Comparison of ENCODE assay signal across 8 cellular contexts in genomic region chr19:17266975-17267788, GRCh38. TPM values are rescaled to one million over a fixed set of nuclear protein-coding genes. Genes with fewer than 3 reads are reported as not detected.
DNase-seq lines count a peak whose midpoint lies in the region; ATAC-seq and TF ChIP-seq lines count a peak whose summit lies in the region.

TSS of gene BABAM1 (plus strand) at chr19:17267443. CDS start at chr19:17268807, 1,364 bp downstream.

- POLR2A ChIA-PET in GM10248 (lab: Yijun Ruan, JAX): interaction anchor here (0.6 to 1.4 kb wide), 7 partner anchors 9 to 683 kb away, joined by 3 to 11 read pairs (median 4); partner anchors contain the start of genes DDA1 and USE1

- H3K27ac ChIP-seq in testis: peak within 1 kb of the TSS; percentile 61 to 80

- peak; percentile 98 for DNase-seq in GM10248 (ENCODE audit: extremely low spot score)
- DNase-seq in NCI-H1105 (lab: John Stamatoyannopoulos, UW): peak; percentile 97
- peak; percentile 99 for DNase-seq in SKM-1 treated with dmso at 0.1 percent for 144 hours (lab: John Stamatoyannopoulos, UW; ENCODE audit: unreplicated experiment)
- DNase-seq in glomerular visceral epithelial cell (ENCODE audit: extremely low spot score): peak; percentile 99
- DNase-seq in omental fat pad (ENCODE audit: low spot score): peak; percentile 92
- peak; percentile 99 for DNase-seq in testis

- TF ChIP-seq POLR2A in testis (IDR thresholded peaks at IDR 0.05): no peak

- peak within 1 kb of the TSS; percentile 70 to 84 for H3K4me3 ChIP-seq in testis

- TF ChIP-seq CTCF in GM10248 (IDR thresholded peaks at IDR 0.05; ENCODE audit: control extremely low read depth, extremely low read depth, low read depth, missing control alignments) (no peak), omental fat pad (IDR thresholded peaks at IDR 0.05) (peak in 1 of 3 donors; percentile 31), testis (IDR thresholded peaks at IDR 0.05) (no peak)

- peaks cover 20% of the 10 kb centered on the region for H3K4me1 Mint-ChIP-seq in activated naive CD8-positive, alpha-beta T cell (ENCODE audit: low read depth)

- peak within 1 kb of the TSS; percentile 82 for H3K27ac Mint-ChIP-seq in activated naive CD8-positive, alpha-beta T cell

- CTCF ChIA-PET in GM10248 (lab: Yijun Ruan, JAX): interaction anchor here (0.9 to 5.5 kb wide), 7 partner anchors 9 to 119 kb away, joined by 3 to 46 read pairs (median 3); partner anchors contain the start of genes ANKLE1 and DDA1

- peaks cover 6% of the 10 kb centered on the region for H3K4me1 ChIP-seq in testis

- no peaks in the 10 kb centered on the region for H3K36me3 Mint-ChIP-seq in activated naive CD8-positive, alpha-beta T cell

- no peaks in the 10 kb centered on the region for H3K27me3 Mint-ChIP-seq in activated naive CD8-positive, alpha-beta T cell

- H3K9me3 ChIP-seq in testis: no peaks in the 10 kb centered on the region

- no peaks in the 10 kb centered on the region for H3K27me3 ChIP-seq in testis

- H3K9me3 Mint-ChIP-seq in activated naive CD8-positive, alpha-beta T cell (ENCODE audit: low read depth): no peaks in the 10 kb centered on the region

- ATAC-seq in HG02623 (IDR thresholded peaks at IDR 0.05; ENCODE audit: unreplicated experiment): peak; percentile 88
- peak; percentile 99 for ATAC-seq in omental fat pad (ENCODE audit: low FRiP score)

- intact Hi-C loops in testis (cut with DNase I; ENCODE audit: low total_unique reads): no loop called here

- H3K4me3 Mint-ChIP-seq in activated naive CD8-positive, alpha-beta T cell: peak within 1 kb of the TSS; percentile 94

- 0% methylated on average over 27 of the region's 27 CpGs for WGBS in testis, 2 donors

- H3K36me3 ChIP-seq in testis (ENCODE audit: low read depth, missing control alignments): no peaks in the 10 kb centered on the region

RNA-seq across cellular contexts. Expression of gene BABAM1, which starts in this region (rescaled TPM):
- total RNA-seq in omental fat pad (10 to 100 TPM; 46.0 to 62.1 (median 59.1) TPM), testis (10 to 100 TPM; 93.2 to 95.4 TPM)
- polyA plus RNA-seq in testis (ENCODE audit: insufficient read depth, low read depth, low replicate concordance): 110 TPM

Comparison
In these comparisons a context has a peak if more than half of its experiments do, and no peak if none do; other contexts are left out.
1. Peak in every context shown above with its lines: DNase-seq, ATAC-seq, H3K4me3 ChIP-seq and H3K27ac ChIP-seq.